Comparison of ENCODE assay signal across 21 cellular contexts in genomic region chr13:102651392-102651791, GRCh38. TPM values are rescaled to one million over a fixed set of nuclear protein-coding genes. Genes with fewer than 3 reads are reported as not detected.
A peak's percentile ranks its signal among the peaks of the same experiment; 100 is the strongest.
DNase-seq lines count a peak whose midpoint lies in the region; ATAC-seq and TF ChIP-seq lines count a peak whose summit lies in the region.
"Had no signal": no experiment of that assay in that cellular context is flagged by ENCODE, and none has a peak within 500 bp of the region (broad histone marks: within the 10 kb centered on the region; RNA-seq: fewer than 3 reads in every experiment).

No MANE protein-coding gene starts in this region.

- no peaks in the 10 kb centered on the region for H3K9me3 ChIP-seq in left ventricle myocardium inferior (replicated peaks)
- no peaks in the 10 kb centered on the region for H3K9me3 ChIP-seq in HAP-1

- H3K4me1 ChIP-seq in left ventricle myocardium inferior (no peaks in the 10 kb centered on the region), HAP-1 (peaks cover 8% of the 10 kb centered on the region)

- no peak overlapping the region for H3K27ac ChIP-seq in left ventricle myocardium inferior (replicated peaks)

- intact Hi-C loops in left ventricle myocardium inferior (cut with micrococcal nuclease) = no loop called here

- peak; percentile 8 for DNase-seq in ACHN
- peak; percentile 10 for DNase-seq in HT1080 (ENCODE audit: low read depth)
- DNase-seq in astrocyte of the hippocampus (ENCODE audit: low read depth, low spot score) = peak; percentile 10
- peak; percentile 72 for DNase-seq in iris pigment epithelial cell (ENCODE audit: low read depth)
- no peak for DNase-seq in SK-N-DZ (ENCODE audit: low spot score)
- DNase-seq in left ventricle myocardium inferior = no peak
- DNase-seq in HAP-1 (ENCODE audit: low spot score in 2 of 2) = no peak
- DNase-seq: activated CD8-positive, alpha-beta T cell treated with anti-CD3 and anti-CD28 coated beads for 36 hours; activated naive CD4-positive, alpha-beta T cell treated with Interleukin-2 at 50 U/mL for 16 hours; AML-193; DND-41; NCI-H1092; NCI-H446; stimulated activated CD4-positive, alpha-beta T cell treated with anti-CD3 and anti-CD28 coated beads, Interleukin-2, amount 100 ng/mL, for 48 hours had no signal

- H3K4me3 ChIP-seq in left ventricle myocardium inferior (no peak overlapping the region), HAP-1 (no peak overlapping the region)
- H3K4me3 ChIP-seq: GM23338 had no signal

- peaks cover 75% of the 10 kb centered on the region for H3K36me3 ChIP-seq in left ventricle myocardium inferior
- peaks cover 45% of the 10 kb centered on the region for H3K36me3 ChIP-seq in HAP-1 (replicated peaks)

- H3K27me3 ChIP-seq in left ventricle myocardium inferior (ENCODE audit: low read depth) = no peaks in the 10 kb centered on the region
- H3K27me3 ChIP-seq in HAP-1 (ENCODE audit: low read depth) = no peaks in the 10 kb centered on the region

- no peak for TF ChIP-seq CTCF in left ventricle myocardium inferior (IDR thresholded peaks at IDR 0.05; ENCODE audit: borderline replicate concordance)

- in situ Hi-C loops in ACHN (cut with HindIII; ENCODE audit: low pct_ligation_motif_present, low pct_unique_long_range_greater_than_20kb, low sequenced_read_pairs) (no loop called here), HAP-1 (cut with MboI; ENCODE audit: low sequenced_read_pairs) (no loop called here)

- ATAC-seq in HG02763 (IDR thresholded peaks at IDR 0.05; ENCODE audit: unreplicated experiment) = no peak
- ATAC-seq: activated CD8-positive, alpha-beta T cell treated with anti-CD3 and anti-CD28 coated beads for 36 hours; GM23338; Panc1; stimulated activated effector memory CD8-positive, alpha-beta T cell treated with anti-CD3 and anti-CD28 coated beads, Interleukin-12 subunit alpha, Interleukin-12 subunit beta, amount 100 ng/mL, for 72 hours had no signal

RNA-seq across cellular contexts. Expression of gene METTL21C, which starts 43.5 kb away (rescaled TPM):
- total RNA-seq in HT1080 (2014; rRNA removed; shearing (Covaris generic)) = not detected in 2 replicates
- not detected in 2 replicates for polyA plus RNA-seq in HT1080 (2015; cell fraction: cytosol; rRNA removed)
- not detected in 2 replicates for polyA plus RNA-seq in HT1080 (2015; cell fraction: nucleus; rRNA removed)
- not detected in 2 replicates for polyA plus RNA-seq in SK-N-DZ (2014; cell fraction: cytosol; rRNA removed)
- polyA plus RNA-seq in SK-N-DZ (2014; cell fraction: nucleus; rRNA removed) = not detected in 2 replicates
- total RNA-seq in left ventricle myocardium inferior = not detected
- total RNA-seq: activated CD8-positive, alpha-beta T cell treated with anti-CD3 and anti-CD28 coated beads for 36 hours; GM23338; pulmonary artery endothelial cell had no signal
- polyA plus RNA-seq: esophagus, GM23338, urinary bladder had no signal

RNA-seq across cellular contexts. Expression of gene TPP2, which starts 54.6 kb away (rescaled TPM):
- 41.1 and 47.0 TPM in 2 replicates for total RNA-seq in HT1080 (2014; rRNA removed; shearing (Covaris generic))
- polyA plus RNA-seq in HT1080 (2015; cell fraction: cytosol; rRNA removed) = 33.3 and 42.5 TPM in 2 replicates
- 110 and 111 TPM in 2 replicates for polyA plus RNA-seq in HT1080 (2015; cell fraction: nucleus; rRNA removed)
- polyA plus RNA-seq in SK-N-DZ (2014; cell fraction: cytosol; rRNA removed) = 45.2 and 54.8 TPM in 2 replicates
- polyA plus RNA-seq in SK-N-DZ (2014; cell fraction: nucleus; rRNA removed) = 120 and 169 TPM in 2 replicates
- total RNA-seq in left ventricle myocardium inferior = 29.0 TPM

Comparison
In these comparisons a context has a peak if more than half of its experiments do, and no peak if none do; other contexts are left out.
1. DNase-seq: peak in ACHN (single experiment), HT1080 (single experiment), astrocyte of the hippocampus (single experiment) and iris pigment epithelial cell (single experiment); none in SK-N-DZ (single experiment), left ventricle myocardium inferior (single experiment) and HAP-1 (0 of 2).